8 cellular contexts compared by ENCODE assay signal in genomic region chr4:7970031-7970946, GRCh38. TPM values are rescaled to one million over a fixed set of nuclear protein-coding genes. Genes with fewer than 3 reads are reported as not detected.
DNase-seq lines count a peak whose midpoint lies in the region; ATAC-seq lines count a peak whose summit lies in the region.

No MANE protein-coding gene starts in this region.

- no peaks in the 10 kb centered on the region for H3K9me3 ChIP-seq in HAP-1

- in situ Hi-C loops in HAP-1 (cut with MboI; ENCODE audit: low sequenced_read_pairs), result no loop called here

- H3K36me3 ChIP-seq in rectal smooth muscle tissue (ENCODE audit: control insufficient read depth, insufficient read depth, low read length) (no peaks in the 10 kb centered on the region), HAP-1 (replicated peaks) (no peaks in the 10 kb centered on the region)

- ATAC-seq in GM19023 (IDR thresholded peaks at IDR 0.05; ENCODE audit: unreplicated experiment), result peak; percentile 57
- ATAC-seq in HG03097 (IDR thresholded peaks at IDR 0.05; ENCODE audit: low FRiP score, unreplicated experiment), result peak; percentile 55
- ATAC-seq in esophagus mucosa, result peak; percentile 18

- H3K27me3 ChIP-seq in rectal smooth muscle tissue (ENCODE audit: control insufficient read depth, insufficient read depth, low read length) (no peaks in the 10 kb centered on the region), HAP-1 (ENCODE audit: low read depth) (no peaks in the 10 kb centered on the region)

- H3K4me1 ChIP-seq in rectal smooth muscle tissue (ENCODE audit: control insufficient read depth, insufficient read depth, low read length) (peaks cover 27% of the 10 kb centered on the region), HAP-1 (peaks cover 9% of the 10 kb centered on the region)

- peak overlapping the region; percentile 63 for H3K9ac ChIP-seq in rectal smooth muscle tissue (ENCODE audit: low read length)

- DNase-seq in activated CD4-positive, alpha-beta T cell treated with anti-CD3 and anti-CD28 coated beads, Interleukin-2, amount 50 U/mL, for 4 hours, result peak; percentile 39 to 42
- DNase-seq in HAP-1 (ENCODE audit: low spot score in 2 of 2), result no peak
- DNase-seq in NCI-H774 (lab: John Stamatoyannopoulos, UW), result no peak
- DNase-seq in hippocampal formation (lab: John Stamatoyannopoulos, UW), result no peak

- peak overlapping the region; percentile 65 for H3K27ac ChIP-seq in rectal smooth muscle tissue (ENCODE audit: low read depth, low read length)

- H3K4me3 ChIP-seq in rectal smooth muscle tissue (ENCODE audit: low read length), result peak overlapping the region; percentile 44
- H3K4me3 ChIP-seq in HAP-1, result no peak overlapping the region

RNA-seq across cellular contexts. Expression of gene AFAP1, which starts 30.6 kb away (rescaled TPM):
- total RNA-seq in esophagus mucosa, result 5.5 TPM

Comparison
In these comparisons a context has a peak if more than half of its experiments do, and no peak if none do; other contexts are left out.
1. DNase-seq: peak in activated CD4-positive, alpha-beta T cell treated with anti-CD3 and anti-CD28 coated beads, Interleukin-2, amount 50 U/mL, for 4 hours (2 of 2); none in HAP-1 (0 of 2), NCI-H774 (single experiment) and hippocampal formation (0 of 2).
2. Peak in every context shown above with its lines, with median percentiles within 50 percentile points of each other: ATAC-seq.